ENCODE assay signal across 10 cellular contexts in the genomic region with DNA sequence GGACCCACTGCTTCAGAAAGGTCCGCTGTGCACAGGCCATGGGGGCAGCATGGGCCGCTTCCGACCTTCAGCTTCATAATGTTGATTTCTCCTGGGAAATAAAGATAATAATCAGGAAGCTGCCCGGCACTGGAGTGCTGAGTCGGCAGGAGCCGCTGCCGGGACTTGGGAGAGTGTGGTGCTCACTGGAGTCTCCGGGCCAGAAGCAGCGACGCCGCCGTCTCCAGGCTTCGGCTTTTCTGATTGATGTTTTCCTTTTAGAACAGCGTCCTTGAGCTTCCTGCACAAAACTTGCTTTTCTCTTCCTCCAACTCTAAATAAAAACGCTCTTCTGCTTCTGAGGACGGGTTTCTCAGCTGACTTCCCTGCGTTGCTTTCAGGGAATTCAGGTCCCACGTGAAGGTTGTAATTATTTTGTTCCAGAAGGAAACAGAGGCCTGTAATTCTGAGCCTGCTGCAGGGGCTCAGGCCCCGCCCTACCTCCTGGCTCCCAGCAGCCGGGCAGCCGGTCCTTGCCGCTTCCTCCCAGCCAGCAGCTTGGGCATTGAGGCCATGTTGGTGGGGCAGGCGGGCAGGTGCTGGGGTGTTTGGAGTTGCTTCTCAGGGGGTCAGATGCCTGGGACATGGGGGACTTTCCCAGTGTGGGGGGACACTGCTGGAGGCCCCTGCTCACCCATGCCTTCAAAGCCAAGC. TPM values are rescaled to one million over a fixed set of nuclear protein-coding genes. Genes with fewer than 3 reads are reported as not detected.
A peak's percentile ranks its signal among the peaks of the same experiment; 100 is the strongest.
DNase-seq lines count a peak whose midpoint lies in the region; ATAC-seq and TF ChIP-seq lines count a peak whose summit lies in the region.
"Had no signal": no experiment of that assay in that cellular context is flagged by ENCODE, and none has a peak within 500 bp of the region (broad histone marks: within the 10 kb centered on the region; RNA-seq: fewer than 3 reads in every experiment).

No MANE protein-coding gene starts in this region.

- peaks cover 0 to 55% of the 10 kb centered on the region in 2 donors for H3K4me1 ChIP-seq in right atrium auricular region
- peaks cover 20% of the 10 kb centered on the region for H3K4me1 ChIP-seq in PC-3 (ENCODE audit: insufficient read depth, low read length)

- H3K36me3 ChIP-seq in right atrium auricular region (peaks cover 2% of the 10 kb centered on the region), PC-3 (ENCODE audit: low read depth, low read length) (no peaks in the 10 kb centered on the region)

- H3K4me2 ChIP-seq in PC-3 (ENCODE audit: low read length), result no peak overlapping the region

- no peaks in the 10 kb centered on the region for H3K9me2 ChIP-seq in PC-3 (replicated peaks; ENCODE audit: low read length)

- H3K9me3 ChIP-seq in right atrium auricular region (no peaks in the 10 kb centered on the region), PC-3 (ENCODE audit: low read length) (no peaks in the 10 kb centered on the region)

- CTCF ChIA-PET in PC-3 (lab: Charles Lee), result no interaction called here

- peaks cover 79% of the 10 kb centered on the region for H3K79me2 ChIP-seq in PC-3 (ENCODE audit: low read length)

- H4K20me1 ChIP-seq in PC-3 (ENCODE audit: low read length), result no peaks in the 10 kb centered on the region

- H3K27ac ChIP-seq in angular gyrus (ENCODE audit: low read depth, low read length) (peak overlapping the region; percentile 10), right atrium auricular region (peak overlapping the region; percentile 12 to 20), PC-3 (ENCODE audit: low read length) (no peak overlapping the region)

- intact Hi-C loops in PC-3 (cut with micrococcal nuclease), result no loop called here

- ATAC-seq in PC-3 (no peak), GM21825 (IDR thresholded peaks at IDR 0.05; ENCODE audit: unreplicated experiment) (no peak)

- TF ChIP-seq CTCF in right atrium auricular region (IDR thresholded peaks at IDR 0.05) (no peak), PC-3 (conservative IDR thresholded peaks at IDR 0.05; ENCODE audit: low read depth, low read length) (no peak)

- H3K27me3 ChIP-seq in right atrium auricular region (no peaks in the 10 kb centered on the region), PC-3 (ENCODE audit: low read length) (no peaks in the 10 kb centered on the region)

- DNase-seq in COLO668 (lab: John Stamatoyannopoulos, UW; ENCODE audit: unreplicated experiment), result peak; percentile 52
- DNase-seq in right atrium auricular region (ENCODE audit: low spot score), result no peak
- DNase-seq in renal cortical epithelial cell (ENCODE audit: low read depth), result peak; percentile 18
- no peak for DNase-seq in RKO (ENCODE audit: low spot score)
- no peak for DNase-seq in PC-3
- no peak for DNase-seq in activated CD4-positive, alpha-beta T cell treated with anti-CD3 and anti-CD28 coated beads, Interleukin-2, amount 50 U/mL, for 48 hours
- DNase-seq: DND-41; stimulated activated CD4-positive, alpha-beta T cell treated with anti-CD3 and anti-CD28 coated beads, Interleukin-4, amount 100 ng/mL, for 24 hours had no signal

- no peak overlapping the region for H3K9ac ChIP-seq in PC-3 (ENCODE audit: low read length)

- BruUV-seq in PC-3 (replicated peaks; lab: Mats Ljungman, UMichigan), result no TSS peak

- POLR2A ChIA-PET in PC-3 (lab: Charles Lee; ENCODE audit: unreplicated experiment), result no interaction called here

- no peak overlapping the region for H2AFZ ChIP-seq in PC-3 (ENCODE audit: low read length)

- no peaks in the 10 kb centered on the region for H3F3A ChIP-seq in PC-3 (ENCODE audit: low read length, unreplicated experiment)

- H3K4me3 ChIP-seq in right atrium auricular region, result no peak overlapping the region
- no peak overlapping the region for H3K4me3 ChIP-seq in PC-3 (ENCODE audit: low read length)

RNA-seq across cellular contexts. Expression of a gene that starts 14.7 kb away (rescaled TPM):
- total RNA-seq in right atrium auricular region (1 to 10 TPM; 7.7 to 8.1 TPM), renal cortical epithelial cell (11.1 and 18.9 TPM in 2 replicates), PC-3 (2014; rRNA removed) (24.5 and 41.5 TPM in 2 replicates)

Comparison
In these comparisons a context has a peak if more than half of its experiments do, and no peak if none do; other contexts are left out.
1. DNase-seq: peak in COLO668 (single experiment) and renal cortical epithelial cell (single experiment); none in right atrium auricular region (single experiment), RKO (single experiment), PC-3 (single experiment) and activated CD4-positive, alpha-beta T cell treated with anti-CD3 and anti-CD28 coated beads, Interleukin-2, amount 50 U/mL, for 48 hours (0 of 2).